ENCODE assay signal across 19 cellular contexts in the genomic region with DNA sequence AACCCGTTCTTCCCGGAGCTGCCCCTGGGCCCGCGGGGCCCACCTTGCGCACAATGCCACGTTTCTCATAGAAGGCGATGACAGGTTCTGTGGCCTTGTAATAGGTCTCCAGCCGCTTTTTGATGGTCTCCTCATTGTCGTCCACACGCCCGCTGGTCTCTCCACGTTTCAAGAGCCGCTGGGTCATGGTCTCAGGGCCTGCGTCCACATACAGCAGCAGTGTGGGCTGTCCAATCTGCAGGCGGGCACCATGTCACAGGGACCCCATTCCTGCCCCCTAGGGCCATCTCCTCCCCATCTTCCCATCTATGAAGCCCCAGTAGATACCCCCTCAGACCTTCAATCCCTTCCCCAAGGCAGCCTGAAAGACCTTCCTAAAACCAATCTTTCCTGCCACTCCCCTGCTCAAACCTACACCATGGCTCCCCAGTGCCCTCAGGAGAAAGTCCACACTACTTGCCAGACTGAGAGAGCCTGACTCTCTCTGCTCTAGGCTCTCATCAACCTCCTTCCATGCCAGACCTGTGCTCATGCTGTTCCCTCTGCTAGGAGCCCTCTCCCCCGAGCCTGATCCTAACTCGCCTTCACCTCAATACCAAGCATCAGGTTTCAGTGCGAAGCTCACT. TPM values are rescaled to one million over a fixed set of nuclear protein-coding genes. Genes with fewer than 3 reads are reported as not detected.
DNase-seq lines count a peak whose midpoint lies in the region; ATAC-seq and TF ChIP-seq lines count a peak whose summit lies in the region.
"Had no signal": no experiment of that assay in that cellular context is flagged by ENCODE, and none has a peak within 500 bp of the region (broad histone marks: within the 10 kb centered on the region; RNA-seq: fewer than 3 reads in every experiment).

No MANE protein-coding gene starts in this region.

- H3K36me3 ChIP-seq in H7 (replicated peaks; ENCODE audit: control insufficient read depth, insufficient read depth, low read length) (no peaks in the 10 kb centered on the region), lower lobe of right lung (peaks cover 46% of the 10 kb centered on the region), hepatocyte (replicated peaks; ENCODE audit: insufficient read depth, low read depth) (no peaks in the 10 kb centered on the region), SK-N-SH (replicated peaks in 1 of 2; ENCODE audit: control insufficient read depth in 1 of 2, insufficient read depth in 2 of 2, low read length in 1 of 2) (peaks cover 0 to 12% of the 10 kb centered on the region in 2 experiments)

- H3K79me2 ChIP-seq in hepatocyte (no peaks in the 10 kb centered on the region), SK-N-SH (ENCODE audit: insufficient read depth) (no peaks in the 10 kb centered on the region)

- no peak overlapping the region for H3K4me2 ChIP-seq in hepatocyte
- no peak overlapping the region for H3K4me2 ChIP-seq in SK-N-SH

- H3K27ac ChIP-seq in lower lobe of right lung, result peak overlapping the region; percentile 65
- no peak overlapping the region for H3K27ac ChIP-seq in hepatocyte
- H3K27ac ChIP-seq in SK-N-SH (ENCODE audit: low read depth in 2 of 2, low read length in 1 of 2), result no peak overlapping the region

- WGBS in hepatocyte (ENCODE audit: low lambda C conversion rate, missing lambda C conversion rate), result 94% methylated on average over 18 of the region's 18 CpGs
- WGBS in SK-N-SH (ENCODE audit: low lambda C conversion rate), result 96% methylated on average over 13 of the region's 18 CpGs

- H3K27ac Mint-ChIP-seq in WTC11, result peak overlapping the region; percentile 65
- peak overlapping the region; percentile 9 for H3K27ac Mint-ChIP-seq in stimulated activated naive B cell treated with anti-CD40 and anti-IgM and Interleukin-4, amounts not matched to agents 10 μg/mL and 1 μg/mL and 100 μg/mL, for 72 hours
- H3K27ac Mint-ChIP-seq: activated naive CD8-positive, alpha-beta T cell; activated T-cell treated with anti-CD3 and anti-CD28 coated beads, Interleukin-2, amount 50 U/mL, for 72 hours had no signal

- H3K27me3 Mint-ChIP-seq in WTC11 (ENCODE audit: low read depth), result no peaks in the 10 kb centered on the region
- peaks cover 0 to 5% of the 10 kb centered on the region in 2 donors for H3K27me3 Mint-ChIP-seq in stimulated activated naive B cell treated with anti-CD40 and anti-IgM and Interleukin-4, amounts not matched to agents 10 μg/mL and 1 μg/mL and 100 μg/mL, for 72 hours
- H3K27me3 Mint-ChIP-seq: activated naive CD8-positive, alpha-beta T cell had no signal

- TF ChIP-seq RAD21 in SK-N-SH (IDR thresholded peaks at IDR 0.05; ENCODE audit: low read length), result no peak

- H3K4me3 Mint-ChIP-seq in WTC11, result no peak overlapping the region
- H3K4me3 Mint-ChIP-seq in stimulated activated naive B cell treated with anti-CD40 and anti-IgM and Interleukin-4, amounts not matched to agents 10 μg/mL and 1 μg/mL and 100 μg/mL, for 72 hours, result no peak overlapping the region
- H3K4me3 Mint-ChIP-seq: activated naive CD8-positive, alpha-beta T cell; activated T-cell treated with anti-CD3 and anti-CD28 coated beads, Interleukin-2, amount 50 U/mL, for 72 hours had no signal

- no peak overlapping the region for H3K9ac ChIP-seq in SK-N-SH

- intact Hi-C loops in lower lobe of right lung (cut with DNase I), result no loop called here

- no peak for TF ChIP-seq EP300 in SK-N-SH (IDR thresholded peaks at IDR 0.05; ENCODE audit: borderline replicate concordance in 1 of 2, low read depth in 1 of 2, low read length in 1 of 2)

- H3F3A ChIP-seq in SK-N-SH (replicated peaks; ENCODE audit: insufficient read depth), result no peaks in the 10 kb centered on the region

- H3K4me1 Mint-ChIP-seq in WTC11, result peaks cover 10% of the 10 kb centered on the region
- peaks cover 16% of the 10 kb centered on the region in 2 donors for H3K4me1 Mint-ChIP-seq in stimulated activated naive B cell treated with anti-CD40 and anti-IgM and Interleukin-4, amounts not matched to agents 10 μg/mL and 1 μg/mL and 100 μg/mL, for 72 hours

- H3K4me3 ChIP-seq in H7 (ENCODE audit: insufficient read depth, low read depth, low read length) (no peak overlapping the region), lower lobe of right lung (no peak overlapping the region), hepatocyte (no peak overlapping the region), SK-N-SH (ENCODE audit: low read depth in 2 of 2, low read length in 1 of 2) (no peak overlapping the region)
- H3K4me3 ChIP-seq: left lung, MG63, thyroid gland had no signal

- no peak for TF ChIP-seq CTCF in WTC11 (IDR thresholded peaks at IDR 0.05)
- no peak for TF ChIP-seq CTCF in lower lobe of right lung (IDR thresholded peaks at IDR 0.05)
- TF ChIP-seq CTCF in hepatocyte (IDR thresholded peaks at IDR 0.05; ENCODE audit: poor library complexity), result no peak
- no peak for TF ChIP-seq CTCF in SK-N-SH (IDR thresholded peaks at IDR 0.05)

- ATAC-seq in WTC11, result no peak
- ATAC-seq in lower lobe of right lung, result no peak
- ATAC-seq in stimulated activated naive B cell treated with anti-CD40 and anti-IgM and Interleukin-4, amounts not matched to agents 10 μg/mL and 1 μg/mL and 100 μg/mL, for 72 hours (replicated peaks), result no peak
- ATAC-seq: activated T-cell treated with anti-CD3 and anti-CD28 coated beads, Interleukin-2, amount 50 U/mL, for 72 hours; HCT116; left lung had no signal

- no peaks in the 10 kb centered on the region for H3K27me3 ChIP-seq in H7 (ENCODE audit: control insufficient read depth, insufficient read depth, low read length)
- no peaks in the 10 kb centered on the region for H3K27me3 ChIP-seq in lower lobe of right lung (ENCODE audit: low read depth)
- no peaks in the 10 kb centered on the region for H3K27me3 ChIP-seq in hepatocyte
- H3K27me3 ChIP-seq in SK-N-SH (ENCODE audit: insufficient read depth), result no peaks in the 10 kb centered on the region
- H3K27me3 ChIP-seq: left lung, MG63, thyroid gland had no signal

- no peaks in the 10 kb centered on the region for H3K9me3 Mint-ChIP-seq in WTC11
- no peaks in the 10 kb centered on the region for H3K9me3 Mint-ChIP-seq in stimulated activated naive B cell treated with anti-CD40 and anti-IgM and Interleukin-4, amounts not matched to agents 10 μg/mL and 1 μg/mL and 100 μg/mL, for 72 hours
- H3K9me3 Mint-ChIP-seq: activated T-cell treated with anti-CD3 and anti-CD28 coated beads, Interleukin-2, amount 50 U/mL, for 72 hours had no signal

- no peaks in the 10 kb centered on the region for H3K36me3 Mint-ChIP-seq in WTC11
- no peaks in the 10 kb centered on the region for H3K36me3 Mint-ChIP-seq in stimulated activated naive B cell treated with anti-CD40 and anti-IgM and Interleukin-4, amounts not matched to agents 10 μg/mL and 1 μg/mL and 100 μg/mL, for 72 hours

- H3K9me3 ChIP-seq in lower lobe of right lung (no peaks in the 10 kb centered on the region), hepatocyte (ENCODE audit: low read depth) (no peaks in the 10 kb centered on the region), SK-N-SH (no peaks in the 10 kb centered on the region)
- H3K9me3 ChIP-seq: Caco-2, left lung, MG63, thyroid gland had no signal

- CTCF ChIA-PET in WTC11 (lab: Charles Lee), result interaction anchor here (0.6 to 4.2 kb wide), 29 partner anchors 9 to 279 kb away, joined by 3 to 115 read pairs (median 10); partner anchors contain the start of genes AK1, CDK9, ENG and PIP5KL1
- CTCF ChIA-PET in SK-N-SH (lab: Yijun Ruan, JAX), result interaction anchor here (0.8 to 10.6 kb wide), 10 partner anchors 12 to 168 kb away, joined by 3 to 116 read pairs (median 16); partner anchors contain the start of genes CDK9, ENG and TOR2A

- POLR2A ChIA-PET in WTC11 (lab: Charles Lee), result interaction anchor here (1.1 kb wide), 1 partner anchor 83 kb away, joined by 3 read pairs; the partner anchor contains the start of gene CDK9
- POLR2A ChIA-PET in SK-N-SH (lab: Yijun Ruan, JAX), result no interaction called here

- H4K20me1 ChIP-seq in hepatocyte (ENCODE audit: insufficient read depth, poor library complexity, severe bottlenecking) (no peaks in the 10 kb centered on the region), SK-N-SH (ENCODE audit: insufficient read depth) (no peaks in the 10 kb centered on the region)

- peak; percentile 70 for DNase-seq in H7
- no peak for DNase-seq in WTC11 (ENCODE audit: low spot score)
- no peak for DNase-seq in lower lobe of right lung
- no peak for DNase-seq in stimulated activated naive B cell treated with anti-CD40 and anti-IgM and Interleukin-4, amounts not matched to agents 10 μg/mL and 1 μg/mL and 100 μg/mL, for 72 hours
- DNase-seq in hepatocyte (ENCODE audit: low spot score), result no peak
- no peak for DNase-seq in AML-193 (lab: John Stamatoyannopoulos, UW)
- no peak for DNase-seq in SK-N-SH
- DNase-seq: activated CD4-positive, alpha-beta T cell treated with anti-CD3 and anti-CD28 coated beads for 1 hour; activated T-cell treated with anti-CD3 and anti-CD28 coated beads, Interleukin-2, amount 50 U/mL, for 72 hours; Caco-2; left lung; MG63; NCI-H1436 treated with DMSO at 0.1 percent for 48 hours; NCI-H2171; NCI-H526; RPMI8226 had no signal

- H2AFZ ChIP-seq in hepatocyte (no peak overlapping the region), SK-N-SH (ENCODE audit: low read depth) (no peak overlapping the region)

- peaks cover 51% of the 10 kb centered on the region for H3K4me1 ChIP-seq in lower lobe of right lung
- H3K4me1 ChIP-seq in hepatocyte (ENCODE audit: insufficient read depth), result peaks cover 11% of the 10 kb centered on the region
- peaks cover 0 to under 1% of the 10 kb centered on the region in 2 experiments; a peak in 1 of 4 replicates for H3K4me1 ChIP-seq in SK-N-SH (ENCODE audit: control insufficient read depth in 1 of 2, insufficient read depth in 2 of 2, low read depth in 1 of 2, low read length in 1 of 2)
- H3K4me1 ChIP-seq: Caco-2 had no signal

- H3K9me2 ChIP-seq in hepatocyte (replicated peaks; ENCODE audit: insufficient read depth), result no peaks in the 10 kb centered on the region
- H3K9me2 ChIP-seq in SK-N-SH, result no peaks in the 10 kb centered on the region

RNA-seq across cellular contexts. Expression of gene AK1, which starts 9.1 kb away (rescaled TPM):
- 18.5 and 20.4 TPM in 2 replicates for total RNA-seq in H7 (2014; rRNA removed; shearing (Covaris generic))
- total RNA-seq in WTC11 (2021) (27.5 to 34.9 TPM (median 34.4 TPM) in 3 replicates), lower lobe of right lung (185 TPM), hepatocyte (28.3 and 39.8 TPM in 2 replicates)
- polyA plus RNA-seq in hepatocyte (85.9 and 91.3 TPM in 2 replicates), SK-N-SH (2012; rRNA removed) (103 and 125 TPM in 2 replicates)
- 65.8 and 85.2 TPM in 2 replicates for polyA plus RNA-seq in SK-N-SH (2012; cell fraction: cytosol; rRNA removed)
- 98.3 and 147 TPM in 2 replicates for polyA plus RNA-seq in SK-N-SH (2012; cell fraction: nucleus; rRNA removed)

RNA-seq across cellular contexts. Expression of gene ENG, which starts 13.9 kb away (rescaled TPM):
- total RNA-seq in H7 (2014; rRNA removed; shearing (Covaris generic)), result 1.4 and 1.8 TPM in 2 replicates
- 3.7 to 4.4 TPM (median 4.2 TPM) in 3 replicates for total RNA-seq in WTC11 (2021)
- total RNA-seq in lower lobe of right lung, result 323 TPM
- total RNA-seq in hepatocyte, result 3.2 and 6.8 TPM in 2 replicates
- 19.4 and 21.2 TPM in 2 replicates for polyA plus RNA-seq in hepatocyte
- polyA plus RNA-seq in SK-N-SH (2012; rRNA removed), result 8.8 and 18.8 TPM in 2 replicates
- polyA plus RNA-seq in SK-N-SH (2012; cell fraction: cytosol; rRNA removed), result 8.8 and 16.2 TPM in 2 replicates
- polyA plus RNA-seq in SK-N-SH (2012; cell fraction: nucleus; rRNA removed), result 25.8 and 27.5 TPM in 2 replicates

RNA-seq across cellular contexts. Expression of gene ST6GALNAC6, which starts 31.0 kb away (rescaled TPM):
- total RNA-seq in H7 (2014; rRNA removed; shearing (Covaris generic)), result 30.6 and 37.4 TPM in 2 replicates
- total RNA-seq in WTC11 (2021) (45.1 to 47.5 TPM (median 45.3 TPM) in 3 replicates), lower lobe of right lung (82.0 TPM), hepatocyte (31.8 and 37.3 TPM in 2 replicates)
- polyA plus RNA-seq in hepatocyte (47.7 and 61.2 TPM in 2 replicates), SK-N-SH (2012; rRNA removed) (34.8 and 47.5 TPM in 2 replicates)
- 15.2 and 27.6 TPM in 2 replicates for polyA plus RNA-seq in SK-N-SH (2012; cell fraction: cytosol; rRNA removed)
- 38.6 and 69.7 TPM in 2 replicates for polyA plus RNA-seq in SK-N-SH (2012; cell fraction: nucleus; rRNA removed)

RNA-seq across cellular contexts. Expression of gene ST6GALNAC4, which starts 48.5 kb away (rescaled TPM):
- 18.5 and 24.6 TPM in 2 replicates for total RNA-seq in H7 (2014; rRNA removed; shearing (Covaris generic))
- 25.1 to 25.7 TPM (median 25.4 TPM) in 3 replicates for total RNA-seq in WTC11 (2021)
- total RNA-seq in lower lobe of right lung, result 45.6 TPM
- 13.2 and 14.6 TPM in 2 replicates for total RNA-seq in hepatocyte
- 14.3 and 15.2 TPM in 2 replicates for polyA plus RNA-seq in hepatocyte
- 28.4 and 30.2 TPM in 2 replicates for polyA plus RNA-seq in SK-N-SH (2012; rRNA removed)
- polyA plus RNA-seq in SK-N-SH (2012; cell fraction: cytosol; rRNA removed), result 11.0 and 21.1 TPM in 2 replicates
- 29.1 and 30.8 TPM in 2 replicates for polyA plus RNA-seq in SK-N-SH (2012; cell fraction: nucleus; rRNA removed)

Comparison
In these comparisons a context has a peak if more than half of its experiments do, and no peak if none do; other contexts are left out.
1. RNA of gene ENG, which starts 13.9 kb away (total RNA-seq): 323 TPM in lower lobe of right lung (single experiment); 3.2 to 6.8 TPM in hepatocyte, 3.7 to 4.4 TPM in WTC11 and 1.4 to 1.8 TPM in H7; every median in the first group is over 10 times any median in the second.